ENCODE assay signal across 1 cellular context in the genomic region with DNA sequence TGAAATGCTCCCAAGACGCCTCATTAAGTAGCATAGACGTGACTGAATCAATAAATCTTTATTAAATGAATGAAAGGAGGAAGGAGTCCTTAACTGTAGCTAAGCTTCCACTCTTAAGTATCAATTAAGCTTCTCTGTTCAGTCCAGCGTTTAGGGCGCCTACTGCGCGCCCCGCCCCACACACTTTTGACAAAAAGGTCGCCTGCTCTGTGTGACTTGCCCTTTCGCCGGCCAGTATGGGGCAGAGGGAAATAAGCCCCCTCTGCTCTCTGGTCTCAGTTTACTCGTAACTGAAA.
TF ChIP-seq lines count a peak whose summit lies in the region.

No MANE protein-coding gene starts in this region.

TF ChIP-seq in HepG2, 621 proteins besides CTCF, POLR2A, EP300 and RAD21:
- TF ChIP-seq, protein P1, sequence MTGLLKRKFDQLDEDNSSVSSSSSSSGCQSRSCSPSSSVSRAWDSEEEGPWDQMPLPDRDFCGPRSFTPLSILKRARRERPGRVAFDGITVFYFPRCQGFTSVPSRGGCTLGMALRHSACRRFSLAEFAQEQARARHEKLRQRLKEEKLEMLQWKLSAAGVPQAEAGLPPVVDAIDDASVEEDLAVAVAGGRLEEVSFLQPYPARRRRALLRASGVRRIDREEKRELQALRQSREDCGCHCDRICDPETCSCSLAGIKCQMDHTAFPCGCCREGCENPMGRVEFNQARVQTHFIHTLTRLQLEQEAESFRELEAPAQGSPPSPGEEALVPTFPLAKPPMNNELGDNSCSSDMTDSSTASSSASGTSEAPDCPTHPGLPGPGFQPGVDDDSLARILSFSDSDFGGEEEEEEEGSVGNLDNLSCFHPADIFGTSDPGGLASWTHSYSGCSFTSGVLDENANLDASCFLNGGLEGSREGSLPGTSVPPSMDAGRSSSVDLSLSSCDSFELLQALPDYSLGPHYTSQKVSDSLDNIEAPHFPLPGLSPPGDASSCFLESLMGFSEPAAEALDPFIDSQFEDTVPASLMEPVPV (CRISPR knock-in tag; IDR thresholded peaks at IDR 0.05) = 0 out of 2 replicates have a peak, but pooled peaks have one; percentile 9
- TF ChIP-seq ZNF431 (CRISPR knock-in tag; IDR thresholded peaks at IDR 0.05; ENCODE audit: borderline replicate concordance, low read depth) (no peak), ZBTB3 (CRISPR knock-in tag; IDR thresholded peaks at IDR 0.05; ENCODE audit: borderline replicate concordance, low read depth) (no peak), ZNF629 (CRISPR knock-in tag; conservative IDR thresholded peaks at IDR 0.05) (peak; percentile 96), ZFP90 (CRISPR knock-in tag; IDR thresholded peaks at IDR 0.05; ENCODE audit: borderline replicate concordance) (0 out of 2 replicates have a peak, but pooled peaks have one; percentile 4), TP53 (CRISPR knock-in tag; conservative IDR thresholded peaks at IDR 0.05) (no peak), HNRNPLL (IDR thresholded peaks at IDR 0.05; ENCODE audit: low read depth, low read length, poor library complexity, severe bottlenecking) (no peak), ZNF496 (CRISPR knock-in tag; IDR thresholded peaks at IDR 0.05; ENCODE audit: insufficient replicate concordance) (no peak), MTF2 (CRISPR knock-in tag; IDR thresholded peaks at IDR 0.05; ENCODE audit: borderline replicate concordance) (no peak)
- TF ChIP-seq, protein P2, sequence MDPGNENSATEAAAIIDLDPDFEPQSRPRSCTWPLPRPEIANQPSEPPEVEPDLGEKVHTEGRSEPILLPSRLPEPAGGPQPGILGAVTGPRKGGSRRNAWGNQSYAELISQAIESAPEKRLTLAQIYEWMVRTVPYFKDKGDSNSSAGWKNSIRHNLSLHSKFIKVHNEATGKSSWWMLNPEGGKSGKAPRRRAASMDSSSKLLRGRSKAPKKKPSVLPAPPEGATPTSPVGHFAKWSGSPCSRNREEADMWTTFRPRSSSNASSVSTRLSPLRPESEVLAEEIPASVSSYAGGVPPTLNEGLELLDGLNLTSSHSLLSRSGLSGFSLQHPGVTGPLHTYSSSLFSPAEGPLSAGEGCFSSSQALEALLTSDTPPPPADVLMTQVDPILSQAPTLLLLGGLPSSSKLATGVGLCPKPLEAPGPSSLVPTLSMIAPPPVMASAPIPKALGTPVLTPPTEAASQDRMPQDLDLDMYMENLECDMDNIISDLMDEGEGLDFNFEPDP (CRISPR knock-in tag; conservative IDR thresholded peaks at IDR 0.05) = 0 out of 2 replicates have a peak, but pooled peaks have one; percentile 80
- TF ChIP-seq, protein P3, sequence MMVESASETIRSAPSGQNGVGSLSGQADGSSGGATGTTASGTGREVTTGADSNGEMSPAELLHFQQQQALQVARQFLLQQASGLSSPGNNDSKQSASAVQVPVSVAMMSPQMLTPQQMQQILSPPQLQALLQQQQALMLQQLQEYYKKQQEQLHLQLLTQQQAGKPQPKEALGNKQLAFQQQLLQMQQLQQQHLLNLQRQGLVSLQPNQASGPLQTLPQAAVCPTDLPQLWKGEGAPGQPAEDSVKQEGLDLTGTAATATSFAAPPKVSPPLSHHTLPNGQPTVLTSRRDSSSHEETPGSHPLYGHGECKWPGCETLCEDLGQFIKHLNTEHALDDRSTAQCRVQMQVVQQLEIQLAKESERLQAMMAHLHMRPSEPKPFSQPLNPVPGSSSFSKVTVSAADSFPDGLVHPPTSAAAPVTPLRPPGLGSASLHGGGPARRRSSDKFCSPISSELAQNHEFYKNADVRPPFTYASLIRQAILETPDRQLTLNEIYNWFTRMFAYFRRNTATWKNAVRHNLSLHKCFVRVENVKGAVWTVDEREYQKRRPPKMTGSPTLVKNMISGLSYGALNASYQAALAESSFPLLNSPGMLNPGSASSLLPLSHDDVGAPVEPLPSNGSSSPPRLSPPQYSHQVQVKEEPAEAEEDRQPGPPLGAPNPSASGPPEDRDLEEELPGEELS (CRISPR knock-in tag; IDR thresholded peaks at IDR 0.05) = no peak
- TF ChIP-seq, protein P4, sequence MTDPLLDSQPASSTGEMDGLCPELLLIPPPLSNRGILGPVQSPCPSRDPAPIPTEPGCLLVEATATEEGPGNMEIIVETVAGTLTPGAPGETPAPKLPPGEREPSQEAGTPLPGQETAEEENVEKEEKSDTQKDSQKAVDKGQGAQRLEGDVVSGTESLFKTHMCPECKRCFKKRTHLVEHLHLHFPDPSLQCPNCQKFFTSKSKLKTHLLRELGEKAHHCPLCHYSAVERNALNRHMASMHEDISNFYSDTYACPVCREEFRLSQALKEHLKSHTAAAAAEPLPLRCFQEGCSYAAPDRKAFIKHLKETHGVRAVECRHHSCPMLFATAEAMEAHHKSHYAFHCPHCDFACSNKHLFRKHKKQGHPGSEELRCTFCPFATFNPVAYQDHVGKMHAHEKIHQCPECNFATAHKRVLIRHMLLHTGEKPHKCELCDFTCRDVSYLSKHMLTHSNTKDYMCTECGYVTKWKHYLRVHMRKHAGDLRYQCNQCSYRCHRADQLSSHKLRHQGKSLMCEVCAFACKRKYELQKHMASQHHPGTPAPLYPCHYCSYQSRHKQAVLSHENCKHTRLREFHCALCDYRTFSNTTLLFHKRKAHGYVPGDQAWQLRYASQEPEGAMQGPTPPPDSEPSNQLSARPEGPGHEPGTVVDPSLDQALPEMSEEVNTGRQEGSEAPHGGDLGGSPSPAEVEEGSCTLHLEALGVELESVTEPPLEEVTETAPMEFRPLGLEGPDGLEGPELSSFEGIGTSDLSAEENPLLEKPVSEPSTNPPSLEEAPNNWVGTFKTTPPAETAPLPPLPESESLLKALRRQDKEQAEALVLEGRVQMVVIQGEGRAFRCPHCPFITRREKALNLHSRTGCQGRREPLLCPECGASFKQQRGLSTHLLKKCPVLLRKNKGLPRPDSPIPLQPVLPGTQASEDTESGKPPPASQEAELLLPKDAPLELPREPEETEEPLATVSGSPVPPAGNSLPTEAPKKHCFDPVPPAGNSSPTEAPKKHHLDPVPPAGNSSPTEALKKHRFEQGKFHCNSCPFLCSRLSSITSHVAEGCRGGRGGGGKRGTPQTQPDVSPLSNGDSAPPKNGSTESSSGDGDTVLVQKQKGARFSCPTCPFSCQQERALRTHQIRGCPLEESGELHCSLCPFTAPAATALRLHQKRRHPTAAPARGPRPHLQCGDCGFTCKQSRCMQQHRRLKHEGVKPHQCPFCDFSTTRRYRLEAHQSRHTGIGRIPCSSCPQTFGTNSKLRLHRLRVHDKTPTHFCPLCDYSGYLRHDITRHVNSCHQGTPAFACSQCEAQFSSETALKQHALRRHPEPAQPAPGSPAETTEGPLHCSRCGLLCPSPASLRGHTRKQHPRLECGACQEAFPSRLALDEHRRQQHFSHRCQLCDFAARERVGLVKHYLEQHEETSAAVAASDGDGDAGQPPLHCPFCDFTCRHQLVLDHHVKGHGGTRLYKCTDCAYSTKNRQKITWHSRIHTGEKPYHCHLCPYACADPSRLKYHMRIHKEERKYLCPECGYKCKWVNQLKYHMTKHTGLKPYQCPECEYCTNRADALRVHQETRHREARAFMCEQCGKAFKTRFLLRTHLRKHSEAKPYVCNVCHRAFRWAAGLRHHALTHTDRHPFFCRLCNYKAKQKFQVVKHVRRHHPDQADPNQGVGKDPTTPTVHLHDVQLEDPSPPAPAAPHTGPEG (CRISPR knock-in tag; IDR thresholded peaks at IDR 0.05) = no peak
